23 cellular contexts compared by ENCODE assay signal in the genomic region with DNA sequence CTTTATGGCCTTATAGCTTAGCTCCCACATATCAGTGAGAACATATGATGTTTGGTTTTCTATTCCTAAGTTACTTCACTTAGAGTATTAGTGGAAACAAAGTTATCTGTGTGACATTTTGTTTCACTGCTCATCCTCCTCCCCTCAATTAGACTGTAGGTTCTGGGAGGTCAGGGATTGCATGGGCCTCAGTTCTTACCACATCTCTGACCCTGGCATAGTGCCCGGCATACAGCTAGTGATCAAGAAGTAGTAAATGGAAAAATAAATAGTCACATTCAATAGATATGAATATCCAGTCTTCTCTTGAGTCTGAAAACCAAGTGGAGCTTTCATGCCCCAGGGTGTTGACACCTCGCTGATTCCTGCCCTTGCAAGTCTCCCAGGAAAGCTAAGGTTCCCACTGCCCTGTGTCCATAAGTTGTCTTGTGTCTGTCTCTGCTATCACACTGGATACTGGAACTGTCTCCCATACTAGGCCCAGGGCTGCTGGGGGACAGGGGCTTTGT.
DNase-seq lines count a peak whose midpoint lies in the region; ATAC-seq, FAIRE-seq and TF ChIP-seq lines count a peak whose summit lies in the region.
"Had no signal": no experiment of that assay in that cellular context is flagged by ENCODE, and none has a peak within 500 bp of the region (broad histone marks: within the 10 kb centered on the region; RNA-seq: fewer than 3 reads in every experiment).

No MANE protein-coding gene starts in this region.

- no peak overlapping the region for H3K4me2 ChIP-seq in A549

- ATAC-seq in A549, result no peak
- ATAC-seq in mucosa of descending colon, result no peak
- ATAC-seq in GM19351 (IDR thresholded peaks at IDR 0.05; ENCODE audit: unreplicated experiment), result no peak
- ATAC-seq: HCT116 had no signal

- no peak overlapping the region for H3K27ac Mint-ChIP-seq in osteocyte (ENCODE audit: unreplicated experiment)
- H3K27ac Mint-ChIP-seq: H9, HFFc6 had no signal

- no peaks in the 10 kb centered on the region for H3K27me3 Mint-ChIP-seq in osteocyte (ENCODE audit: unreplicated experiment)

- H3K27ac ChIP-seq in A549 (no peak overlapping the region), adrenal gland (no peak overlapping the region)
- H3K27ac ChIP-seq: GM23248 had no signal

- H3K9me3 ChIP-seq in A549 (no peaks in the 10 kb centered on the region), adrenal gland (replicated peaks in 1 of 3) (no peaks in the 10 kb centered on the region), mucosa of descending colon (no peaks in the 10 kb centered on the region)

- TF ChIP-seq POLR2A in A549 (IDR thresholded peaks at IDR 0.05; ENCODE audit: low read length) (no peak), adrenal gland (IDR thresholded peaks at IDR 0.05) (no peak)

- no peaks in the 10 kb centered on the region for H3K36me3 ChIP-seq in adrenal gland (replicated peaks in 1 of 2)
- no peaks in the 10 kb centered on the region for H3K36me3 ChIP-seq in mucosa of descending colon (ENCODE audit: low read depth)

- WGBS in A549 (ENCODE audit: missing lambda C conversion rate), result 1% methylated on average over 2 of the region's 2 CpGs
- WGBS in adrenal gland, 4 donors, result 76 to 86% (median 77%) methylated on average over 2 of the region's 2 CpGs

- no peaks in the 10 kb centered on the region for H3K27me3 ChIP-seq in adrenal gland

- H3K4me3 ChIP-seq in A549 (no peak overlapping the region), adrenal gland (no peak overlapping the region), fibroblast of villous mesenchyme (ENCODE audit: low read depth, low read length) (no peak overlapping the region), mucosa of descending colon (no peak overlapping the region)
- H3K4me3 ChIP-seq: GM23248 had no signal

- no peaks in the 10 kb centered on the region for H3K4me1 Mint-ChIP-seq in osteocyte (ENCODE audit: unreplicated experiment)
- H3K4me1 Mint-ChIP-seq: CD4-positive, alpha-beta memory T cell had no signal

- CTCF ChIA-PET in A549 (lab: Yijun Ruan, JAX), result interaction anchor here (0.6 to 1.5 kb wide), 3 partner anchors 10 to 974 kb away, joined by 3 read pairs; no protein-coding TSS in a partner anchor

- no peak for TF ChIP-seq EP300 in A549 (IDR thresholded peaks at IDR 0.05)

- TF ChIP-seq RAD21 in A549 (conservative IDR thresholded peaks at IDR 0.05 in 1 of 2, IDR thresholded peaks at IDR 0.05 in 1 of 2), result no peak

- TF ChIP-seq CTCF in A549 (IDR thresholded peaks at IDR 0.05) (no peak), adrenal gland (IDR thresholded peaks at IDR 0.05) (no peak), fibroblast of villous mesenchyme (IDR thresholded peaks at IDR 0.05; ENCODE audit: insufficient read depth, low read depth, low read length) (no peak), osteocyte (IDR thresholded peaks at IDR 0.05) (no peak), mucosa of descending colon (IDR thresholded peaks at IDR 0.05) (no peak)

- no peaks in the 10 kb centered on the region for H3K36me3 Mint-ChIP-seq in osteocyte (ENCODE audit: unreplicated experiment)
- H3K36me3 Mint-ChIP-seq: CD4-positive, alpha-beta memory T cell had no signal

- POLR2A ChIA-PET in A549 (lab: Yijun Ruan, JAX), result no interaction called here

- H3K9me3 Mint-ChIP-seq in osteocyte (ENCODE audit: unreplicated experiment), result peaks cover 4% of the 10 kb centered on the region
- H3K9me3 Mint-ChIP-seq: H9 had no signal

- no peak overlapping the region for H3K4me3 Mint-ChIP-seq in osteocyte (ENCODE audit: unreplicated experiment)
- H3K4me3 Mint-ChIP-seq: CD4-positive, alpha-beta memory T cell; H9; HFFc6 had no signal

- intact Hi-C loops in adrenal gland (cut with DNase I), result no loop called here
- intact Hi-C loops in mucosa of descending colon (cut with DNase I, micrococcal nuclease), result no loop called here

- DNase-seq in A549 (ENCODE audit: low read depth in 1 of 2, low spot score in 1 of 2) (no peak), adrenal gland (peak in 5 of 7 donors; percentile 21 to 68 (median 35)), fibroblast of villous mesenchyme (ENCODE audit: low read depth) (peak; percentile 12), osteocyte (ENCODE audit: extremely low spot score, unreplicated experiment) (peak; percentile 36), SHP77 treated with DMSO at 0.1 percent for 48 hours (lab: John Stamatoyannopoulos, UW) (no peak), mucosa of descending colon (no peak), NCI-H1105 (lab: John Stamatoyannopoulos, UW) (no peak)
- DNase-seq: 8988T; C1 segment of cervical spinal cord; Calu3; CD4-positive, alpha-beta memory T cell; COR-L47; DMS53; DMS79 treated with DMSO at 0.1 percent for 48 hours; GF-D8; GM23248; H9; HFFc6 had no signal

- H3K4me1 ChIP-seq in A549 (no peaks in the 10 kb centered on the region), adrenal gland (replicated peaks in 1 of 2) (no peaks in the 10 kb centered on the region), mucosa of descending colon (ENCODE audit: low read depth) (no peaks in the 10 kb centered on the region)

- FAIRE-seq in A549 (lab: Jason Lieb, UNC), result peak; percentile 23
- FAIRE-seq: GM12891, GM18507, H1 had no signal

TF ChIP-seq in A549, 52 proteins besides CTCF, POLR2A, EP300 and RAD21:
- TF ChIP-seq MAZ (IDR thresholded peaks at IDR 0.05; ENCODE audit: borderline replicate concordance, low read depth, low read length) (no peak), PHF8 (IDR thresholded peaks at IDR 0.05; ENCODE audit: borderline replicate concordance, low read depth) (no peak), ZFP36 (IDR thresholded peaks at IDR 0.05; ENCODE audit: borderline replicate concordance, partially characterized antibody) (no peak), CBX8 (IDR thresholded peaks at IDR 0.05) (no peak), EHMT2 (IDR thresholded peaks at IDR 0.05; ENCODE audit: low read depth) (no peak), NR3C1 (IDR thresholded peaks at IDR 0.05) (no peak), KDM1A (IDR thresholded peaks at IDR 0.05; ENCODE audit: low read depth) (no peak), GATA3 (IDR thresholded peaks at IDR 0.05; ENCODE audit: borderline replicate concordance) (no peak)

Comparison
In these comparisons a context has a peak if more than half of its experiments do, and no peak if none do; other contexts are left out.
1. DNase-seq: peak in adrenal gland (5 of 7), fibroblast of villous mesenchyme (single experiment) and osteocyte (single experiment); none in A549 (0 of 2), SHP77 treated with DMSO at 0.1 percent for 48 hours (single experiment), mucosa of descending colon (0 of 3) and NCI-H1105 (single experiment).